In genomic region chr5:37738057-37738691, GRCh38 we compare ENCODE assay signal across 8 cellular contexts.
DNase-seq lines count a peak whose midpoint lies in the region; ATAC-seq and TF ChIP-seq lines count a peak whose summit lies in the region.

No MANE protein-coding gene starts in this region.

- H3K4me1 ChIP-seq in BE2C (peaks cover 16% of the 10 kb centered on the region), sigmoid colon (peaks cover 0 to 35% (median 21%) of the 10 kb centered on the region in 4 donors)

- WGBS in sigmoid colon, 2 donors = 55 to 57% methylated on average over 4 of the region's 4 CpGs

- peak; percentile 85 for ATAC-seq in GM18907 (IDR thresholded peaks at IDR 0.05; ENCODE audit: unreplicated experiment)
- peak; percentile 92 for ATAC-seq in HG03108 (IDR thresholded peaks at IDR 0.05; ENCODE audit: unreplicated experiment)

- H3K4me3 ChIP-seq in BE2C (ENCODE audit: low read depth, low read length) = no peak overlapping the region
- no peak overlapping the region for H3K4me3 ChIP-seq in sigmoid colon

- H3K9me3 ChIP-seq in BE2C = no peaks in the 10 kb centered on the region
- H3K9me3 ChIP-seq in sigmoid colon = no peaks in the 10 kb centered on the region

- DNase-seq in BE2C = peak; percentile 27
- DNase-seq in NCI-H82 treated with DMSO at 0.1 percent for 48 hours (lab: John Stamatoyannopoulos, UW; ENCODE audit: unreplicated experiment) = peak; percentile 11
- peak; percentile 88 to 98 for DNase-seq in dermis microvascular lymphatic vessel endothelial cell (ENCODE audit: low read depth in 2 of 2)
- DNase-seq in sigmoid colon = no peak
- no peak for DNase-seq in stimulated activated CD4-positive, alpha-beta T cell treated with anti-CD3 and anti-CD28 coated beads, Interleukin-4, amount 100 ng/mL, for 1 hour
- no peak for DNase-seq in NCI-H146 treated with DMSO at 0.1 percent for 48 hours (lab: John Stamatoyannopoulos, UW; ENCODE audit: unreplicated experiment)

- H3K36me3 ChIP-seq in BE2C (no peaks in the 10 kb centered on the region), sigmoid colon (no peaks in the 10 kb centered on the region)

- TF ChIP-seq CTCF in BE2C (IDR thresholded peaks at IDR 0.05; ENCODE audit: low read depth, low read length) (no peak), sigmoid colon (IDR thresholded peaks at IDR 0.05) (no peak)

- TF ChIP-seq POLR2A in sigmoid colon (IDR thresholded peaks at IDR 0.05) = no peak

- peak overlapping the region in 3 of 4 donors; percentile 4 to 58 (median 25) for H3K27ac ChIP-seq in sigmoid colon

- TF ChIP-seq EP300 in sigmoid colon (IDR thresholded peaks at IDR 0.05) = no peak

- intact Hi-C loops in sigmoid colon (cut with DNase I) = no loop called here

- H3K27me3 ChIP-seq in BE2C (no peaks in the 10 kb centered on the region), sigmoid colon (no peaks in the 10 kb centered on the region)

Comparison
In these comparisons a context has a peak if more than half of its experiments do, and no peak if none do; other contexts are left out.
1. DNase-seq: peak in BE2C (single experiment), NCI-H82 treated with DMSO at 0.1 percent for 48 hours (single experiment) and dermis microvascular lymphatic vessel endothelial cell (2 of 2); none in sigmoid colon (single experiment), stimulated activated CD4-positive, alpha-beta T cell treated with anti-CD3 and anti-CD28 coated beads, Interleukin-4, amount 100 ng/mL, for 1 hour (single experiment) and NCI-H146 treated with DMSO at 0.1 percent for 48 hours (single experiment).